18 cellular contexts compared by ENCODE assay signal in genomic region chr4:147526272-147526654, GRCh38. TPM values are rescaled to one million over a fixed set of nuclear protein-coding genes. Genes with fewer than 3 reads are reported as not detected.
DNase-seq lines count a peak whose midpoint lies in the region; ATAC-seq and TF ChIP-seq lines count a peak whose summit lies in the region.
"Had no signal": no experiment of that assay in that cellular context is flagged by ENCODE, and none has a peak within 500 bp of the region (broad histone marks: within the 10 kb centered on the region; RNA-seq: fewer than 3 reads in every experiment).

No MANE protein-coding gene starts in this region.

- no peaks in the 10 kb centered on the region for H3K79me2 ChIP-seq in HCT116 (ENCODE audit: insufficient read depth, low read length)

- DNase-seq in GM12865 (ENCODE audit: low read depth) (peak; percentile 35), HCT116 (ENCODE audit: low read depth, low spot score) (no peak), islet precursor cell (peak; percentile 59), RKO (ENCODE audit: low spot score) (no peak)
- DNase-seq: activated CD4-positive, alpha-beta T cell treated with anti-CD3 and anti-CD28 coated beads, Interleukin-2, amount 50 U/mL, for 4 hours; effector CD4-positive, alpha-beta T cell; EL; MV-4-11; naive B cell; sigmoid colon; stomach; T-helper 9 cell had no signal

- H2AFZ ChIP-seq in HCT116 (ENCODE audit: low read depth, low read length, poor library complexity, severe bottlenecking), result no peak overlapping the region

- ATAC-seq in HCT116 (peak; percentile 75), SK-N-SH treated with all-trans-retinoic acid at 6 μM for 48 hours (peak; percentile 36; the same call in 1 of the 3 replicates), HG03175 (IDR thresholded peaks at IDR 0.05; ENCODE audit: unreplicated experiment) (no peak), HG03095 (IDR thresholded peaks at IDR 0.05; ENCODE audit: unreplicated experiment) (no peak), HG03460 (IDR thresholded peaks at IDR 0.05; ENCODE audit: unreplicated experiment) (no peak)
- ATAC-seq: gastroesophageal sphincter had no signal

- H4K20me1 ChIP-seq in HCT116 (ENCODE audit: insufficient read depth), result no peaks in the 10 kb centered on the region
- H4K20me1 ChIP-seq: BLaER1 treated with 17β-estradiol and CSF1 and Interleukin-3, amounts not matched to agents 10 nM and 100 nM had no signal

- CTCF ChIA-PET in HCT116 (lab: Charles Lee), result interaction anchor here (0.5 kb wide), 1 partner anchor 63 kb away, joined by 3 read pairs; no protein-coding TSS in a partner anchor

- intact Hi-C loops in HCT116 (cut with micrococcal nuclease), result no loop called here

- H3K9me3 ChIP-seq in HCT116 (ENCODE audit: control insufficient read depth in 1 of 2, insufficient read depth in 1 of 2, low read depth in 1 of 2, low read length in 2 of 2), result no peaks in the 10 kb centered on the region
- H3K9me3 ChIP-seq: BLaER1 treated with 17β-estradiol and CSF1 and Interleukin-3, amounts not matched to agents 10 nM and 100 nM; gastroesophageal sphincter; sigmoid colon; stomach had no signal

- H3K27ac ChIP-seq in HCT116 (ENCODE audit: low read depth, low read length), result no peak overlapping the region
- H3K27ac ChIP-seq: BLaER1 treated with 17β-estradiol and CSF1 and Interleukin-3, amounts not matched to agents 10 nM and 100 nM; gastroesophageal sphincter; stomach had no signal

- no peaks in the 10 kb centered on the region for H3K36me3 ChIP-seq in HCT116 (ENCODE audit: control insufficient read depth in 1 of 2, insufficient read depth in 2 of 2, low read length in 2 of 2)
- H3K36me3 ChIP-seq: BLaER1 treated with 17β-estradiol and CSF1 and Interleukin-3, amounts not matched to agents 10 nM and 100 nM; gastroesophageal sphincter; sigmoid colon; stomach had no signal

- no peaks in the 10 kb centered on the region for H3K9me2 ChIP-seq in HCT116 (ENCODE audit: insufficient read depth)

- no peaks in the 10 kb centered on the region for H3K4me1 ChIP-seq in HCT116 (ENCODE audit: control insufficient read depth in 1 of 2, insufficient read depth in 2 of 2, low read length in 2 of 2)

- TF ChIP-seq CTCF in GM12865 (IDR thresholded peaks at IDR 0.05; ENCODE audit: insufficient read depth, low read depth, low read length, missing control alignments) (peak; percentile 33), HCT116 (IDR thresholded peaks at IDR 0.05 in 2 of 3, conservative IDR thresholded peaks at IDR 0.05 in 1 of 3; ENCODE audit: borderline replicate concordance in 1 of 3, insufficient read depth in 1 of 3, low read depth in 2 of 3, low read length in 2 of 3) (peak; percentile 8 to 30 (median 27); a peak in 2 of 6 replicates)

- POLR2A ChIA-PET in HCT116 (lab: Charles Lee), result no interaction called here

- H3K4me3 ChIP-seq in GM12865 (ENCODE audit: low read depth, low read length) (no peak overlapping the region), HCT116 (replicated peaks in 1 of 2; ENCODE audit: low read depth in 1 of 2, low read length in 2 of 2) (no peak overlapping the region)
- H3K4me3 ChIP-seq: BLaER1 treated with 17β-estradiol and CSF1 and Interleukin-3, amounts not matched to agents 10 nM and 100 nM; gastroesophageal sphincter; sigmoid colon; stomach had no signal

- H3K9ac ChIP-seq in HCT116 (ENCODE audit: low read length), result no peak overlapping the region
- H3K9ac ChIP-seq: BLaER1 treated with 17β-estradiol and CSF1 and Interleukin-3, amounts not matched to agents 10 nM and 100 nM had no signal

- no TSS peak for BruUV-seq in HCT116 (replicated peaks; lab: Mats Ljungman, UMichigan)

- H3K4me2 ChIP-seq in HCT116 (ENCODE audit: low read length), result no peak overlapping the region

- no peaks in the 10 kb centered on the region for H3K27me3 ChIP-seq in HCT116 (ENCODE audit: insufficient read depth, low read length)
- H3K27me3 ChIP-seq: BLaER1 treated with 17β-estradiol and CSF1 and Interleukin-3, amounts not matched to agents 10 nM and 100 nM; gastroesophageal sphincter; sigmoid colon; stomach had no signal

- TF ChIP-seq RAD21 in HCT116 (IDR thresholded peaks at IDR 0.05; ENCODE audit: low read depth), result peak; percentile 33; the same call in 1 of the 2 replicates

- TF ChIP-seq POLR2A in HCT116 (IDR thresholded peaks at IDR 0.05; ENCODE audit: borderline replicate concordance, extremely low read depth, insufficient read depth, insufficient read length), result no peak

- RAD21 ChIA-PET in HCT116 (lab: Charles Lee; ENCODE audit: low non-redundant PET in 1 of 2, low total read pairs in 2 of 2, uncharacterized antibody in 2 of 2, unreplicated experiment in 2 of 2), result no interaction called here

TF ChIP-seq in HCT116, 20 proteins besides CTCF, POLR2A, EP300 and RAD21:
- TF ChIP-seq ZNF274 (IDR thresholded peaks at IDR 0.05; ENCODE audit: low read depth, low read length), result no peak
- no peak for TF ChIP-seq ZBTB33 (IDR thresholded peaks at IDR 0.05; ENCODE audit: extremely low read depth, insufficient replicate concordance, low read length)
- no peak for TF ChIP-seq EGR1 (IDR thresholded peaks at IDR 0.05; ENCODE audit: low read depth)

TF ChIP-seq in SK-N-SH treated with all-trans-retinoic acid at 6 μM for 48 hours, 23 proteins besides CTCF, POLR2A, EP300 and RAD21 (continues in another document):
- TF ChIP-seq TCF4 (CRISPR knock-in tag; IDR thresholded peaks at IDR 0.05; ENCODE audit: borderline replicate concordance) (no peak), PPARA (CRISPR knock-in tag; IDR thresholded peaks at IDR 0.05; ENCODE audit: borderline replicate concordance) (no peak), PATZ1 (CRISPR knock-in tag; IDR thresholded peaks at IDR 0.05; ENCODE audit: borderline replicate concordance) (no peak), TOX (CRISPR knock-in tag; IDR thresholded peaks at IDR 0.05; ENCODE audit: borderline replicate concordance) (no peak), ARNTL (CRISPR knock-in tag; IDR thresholded peaks at IDR 0.05; ENCODE audit: borderline replicate concordance, low read depth) (no peak), SNAI2 (CRISPR knock-in tag; IDR thresholded peaks at IDR 0.05) (no peak), ZFP3 (CRISPR knock-in tag; IDR thresholded peaks at IDR 0.05) (no peak), TSHZ2 (CRISPR knock-in tag; IDR thresholded peaks at IDR 0.05) (no peak), ZNF8 (CRISPR knock-in tag; IDR thresholded peaks at IDR 0.05) (no peak), ZFP30 (CRISPR knock-in tag; IDR thresholded peaks at IDR 0.05) (no peak), CSDC2 (CRISPR knock-in tag; IDR thresholded peaks at IDR 0.05) (no peak), POU6F1 (CRISPR knock-in tag; IDR thresholded peaks at IDR 0.05; ENCODE audit: borderline replicate concordance, low read depth) (no peak), RARB (CRISPR knock-in tag; IDR thresholded peaks at IDR 0.05) (no peak), ZNF565 (CRISPR knock-in tag; conservative IDR thresholded peaks at IDR 0.05; ENCODE audit: low read depth) (no peak), ZNF70 (CRISPR knock-in tag; IDR thresholded peaks at IDR 0.05) (no peak), ISL1 (CRISPR knock-in tag; IDR thresholded peaks at IDR 0.05) (no peak)

RNA-seq across cellular contexts. Expression of gene EDNRA, which starts 45.4 kb away (rescaled TPM):
- total RNA-seq in HCT116 (2021; ENCODE audit: unreplicated experiment), result 2.0 TPM
- polyA plus RNA-seq in HCT116 (2012), result 0.52 and 1.0 TPM in 2 replicates

Comparison
In these comparisons a context has a peak if more than half of its experiments do, and no peak if none do; other contexts are left out.
1. DNase-seq: peak in GM12865 (single experiment) and islet precursor cell (single experiment); none in HCT116 (single experiment) and RKO (single experiment).
2. ATAC-seq: peak in HCT116 (single experiment) and SK-N-SH treated with all-trans-retinoic acid at 6 μM for 48 hours (single experiment); none in HG03175 (single experiment), HG03095 (single experiment) and HG03460 (single experiment).